In the genomic region with DNA sequence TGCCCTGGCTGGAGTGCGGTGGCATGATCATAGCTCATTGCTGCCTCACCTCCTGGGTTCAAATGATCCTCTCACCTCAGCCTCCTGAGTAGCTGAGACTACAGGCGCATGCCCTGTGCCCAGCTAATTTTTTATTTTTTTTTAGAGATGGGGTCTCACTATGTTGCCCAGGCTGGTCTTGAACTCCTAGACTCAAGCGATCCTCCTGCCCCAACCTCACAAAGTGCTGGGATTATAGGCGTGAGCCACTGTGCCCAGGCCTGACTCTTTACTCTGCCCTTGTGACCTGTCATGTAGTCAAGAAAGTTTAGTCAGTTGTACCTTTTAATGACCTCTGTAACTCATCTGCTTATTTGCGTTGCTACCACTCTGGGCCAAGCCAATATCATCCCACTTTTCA, we compare ENCODE assay signal across 16 cellular contexts. TPM values are rescaled to one million over a fixed set of nuclear protein-coding genes. Genes with fewer than 3 reads are reported as not detected.
A peak's percentile ranks its signal among the peaks of the same experiment; 100 is the strongest.
DNase-seq lines count a peak whose midpoint lies in the region; ATAC-seq and TF ChIP-seq lines count a peak whose summit lies in the region.
"Had no signal": no experiment of that assay in that cellular context is flagged by ENCODE, and none has a peak within 500 bp of the region (broad histone marks: within the 10 kb centered on the region; RNA-seq: fewer than 3 reads in every experiment).

No MANE protein-coding gene starts in this region.

- no peak for DNase-seq in activated naive CD4-positive, alpha-beta T cell treated with anti-CD3 and anti-CD28 coated beads, Interleukin-2, amount 50 U/mL, for 72 hours (ENCODE audit: low spot score in 2 of 2)
- DNase-seq in activated naive CD4-positive, alpha-beta T cell treated with anti-CD3 and anti-CD28 coated beads, Interleukin-2, amount 10 ng/mL, durations not matched to agents 7 days and 5 days, result no peak
- DNase-seq in T-helper 17 cell, result no peak
- no peak for DNase-seq in nephron progenitor cell
- no peak for DNase-seq in ecto neural progenitor cell (ENCODE audit: low spot score)
- no peak for DNase-seq in WERI-Rb-1
- DNase-seq: ACHN; CD4-positive, CD25-positive, alpha-beta regulatory T cell; DMS53; GF-D8 had no signal

- H3K9me3 Mint-ChIP-seq in activated naive CD4-positive, alpha-beta T cell treated with anti-CD3 and anti-CD28 coated beads, Interleukin-2, amount 50 U/mL, for 72 hours, result no peaks in the 10 kb centered on the region
- H3K9me3 Mint-ChIP-seq in activated naive CD4-positive, alpha-beta T cell treated with anti-CD3 and anti-CD28 coated beads, Interleukin-2, amount 10 ng/mL, durations not matched to agents 7 days and 5 days, result no peaks in the 10 kb centered on the region
- no peaks in the 10 kb centered on the region for H3K9me3 Mint-ChIP-seq in nephron progenitor cell
- H3K9me3 Mint-ChIP-seq: CD4-positive, CD25-positive, alpha-beta regulatory T cell; IgD-negative memory B cell had no signal

- no peaks in the 10 kb centered on the region for H3K27me3 Mint-ChIP-seq in activated naive CD4-positive, alpha-beta T cell treated with anti-CD3 and anti-CD28 coated beads, Interleukin-2, amount 10 ng/mL, durations not matched to agents 7 days and 5 days
- no peaks in the 10 kb centered on the region for H3K27me3 Mint-ChIP-seq in T-helper 17 cell
- no peaks in the 10 kb centered on the region for H3K27me3 Mint-ChIP-seq in nephron progenitor cell (ENCODE audit: low read depth, poor library complexity)
- H3K27me3 Mint-ChIP-seq: CD4-positive, CD25-positive, alpha-beta regulatory T cell; IgD-negative memory B cell had no signal

- peak overlapping the region; percentile 10 to 51 for H3K27ac Mint-ChIP-seq in activated naive CD4-positive, alpha-beta T cell treated with anti-CD3 and anti-CD28 coated beads, Interleukin-2, amount 50 U/mL, for 72 hours
- H3K27ac Mint-ChIP-seq in activated naive CD4-positive, alpha-beta T cell treated with anti-CD3 and anti-CD28 coated beads, Interleukin-2, amount 10 ng/mL, durations not matched to agents 7 days and 5 days, result no peak overlapping the region
- H3K27ac Mint-ChIP-seq in T-helper 17 cell (peak overlapping the region; percentile 83), nephron progenitor cell (peak overlapping the region; percentile 3)

- H3K36me3 ChIP-seq in WERI-Rb-1, result peaks cover 68% of the 10 kb centered on the region

- no peaks in the 10 kb centered on the region for H3K27me3 ChIP-seq in WERI-Rb-1 (ENCODE audit: insufficient read depth, low read depth, severe bottlenecking)
- H3K27me3 ChIP-seq: BLaER1 treated with 17β-estradiol and CSF1 and Interleukin-3, amounts not matched to agents 10 nM and 100 nM had no signal

- H3K27ac ChIP-seq in WERI-Rb-1, result no peak overlapping the region
- H3K27ac ChIP-seq: BLaER1 treated with 17β-estradiol and CSF1 and Interleukin-3, amounts not matched to agents 10 nM and 100 nM had no signal

- no peak for ATAC-seq in activated naive CD4-positive, alpha-beta T cell treated with anti-CD3 and anti-CD28 coated beads, Interleukin-2, amount 50 U/mL, for 72 hours
- ATAC-seq in T-helper 17 cell, result no peak
- no peak for ATAC-seq in GM18909 (IDR thresholded peaks at IDR 0.05; ENCODE audit: poor library complexity, unreplicated experiment)
- ATAC-seq: HCT116 had no signal

- peaks cover 2% of the 10 kb centered on the region for H3K4me1 Mint-ChIP-seq in activated naive CD4-positive, alpha-beta T cell treated with anti-CD3 and anti-CD28 coated beads, Interleukin-2, amount 10 ng/mL, durations not matched to agents 7 days and 5 days
- H3K4me1 Mint-ChIP-seq in T-helper 17 cell, result peaks cover 6% of the 10 kb centered on the region
- no peaks in the 10 kb centered on the region for H3K4me1 Mint-ChIP-seq in nephron progenitor cell

- H3K9me3 ChIP-seq in T-helper 17 cell (ENCODE audit: control insufficient read depth, low read length, poor library complexity, severe bottlenecking) (no peaks in the 10 kb centered on the region), WERI-Rb-1 (ENCODE audit: severe bottlenecking) (no peaks in the 10 kb centered on the region)
- H3K9me3 ChIP-seq: BLaER1 treated with 17β-estradiol and CSF1 and Interleukin-3, amounts not matched to agents 10 nM and 100 nM had no signal

- H3K36me3 Mint-ChIP-seq in activated naive CD4-positive, alpha-beta T cell treated with anti-CD3 and anti-CD28 coated beads, Interleukin-2, amount 50 U/mL, for 72 hours, result peaks cover 18 to 29% of the 10 kb centered on the region in 2 donors
- peaks cover 53% of the 10 kb centered on the region for H3K36me3 Mint-ChIP-seq in activated naive CD4-positive, alpha-beta T cell treated with anti-CD3 and anti-CD28 coated beads, Interleukin-2, amount 10 ng/mL, durations not matched to agents 7 days and 5 days
- H3K36me3 Mint-ChIP-seq in T-helper 17 cell (ENCODE audit: low read depth), result peaks cover 19% of the 10 kb centered on the region
- H3K36me3 Mint-ChIP-seq in nephron progenitor cell (ENCODE audit: low read depth), result peaks cover 55% of the 10 kb centered on the region

- H3K4me3 ChIP-seq in WERI-Rb-1 (ENCODE audit: low read depth, low read length), result no peak overlapping the region
- H3K4me3 ChIP-seq: BLaER1 treated with 17β-estradiol and CSF1 and Interleukin-3, amounts not matched to agents 10 nM and 100 nM had no signal

- CTCF ChIA-PET in activated naive CD4-positive, alpha-beta T cell treated with anti-CD3 and anti-CD28 coated beads, Interleukin-2, amount 10 ng/mL, durations not matched to agents 7 days and 5 days (lab: Charles Lee), result no interaction called here

- TF ChIP-seq CTCF in nephron progenitor cell (IDR thresholded peaks at IDR 0.05) (no peak), WERI-Rb-1 (IDR thresholded peaks at IDR 0.05; ENCODE audit: low read depth, low read length) (no peak)

- H3K4me3 Mint-ChIP-seq in activated naive CD4-positive, alpha-beta T cell treated with anti-CD3 and anti-CD28 coated beads, Interleukin-2, amount 10 ng/mL, durations not matched to agents 7 days and 5 days, result no peak overlapping the region
- no peak overlapping the region for H3K4me3 Mint-ChIP-seq in T-helper 17 cell
- no peak overlapping the region for H3K4me3 Mint-ChIP-seq in nephron progenitor cell
- H3K4me3 Mint-ChIP-seq: CD4-positive, CD25-positive, alpha-beta regulatory T cell; IgD-negative memory B cell had no signal

RNA-seq across cellular contexts. Expression of a gene that starts 55.7 kb away (rescaled TPM):
- total RNA-seq in activated naive CD4-positive, alpha-beta T cell treated with anti-CD3 and anti-CD28 coated beads, Interleukin-2, amount 50 U/mL, for 72 hours, result under 1 TPM; 0.23 to 0.93 TPM
- not detected for total RNA-seq in T-helper 17 cell
- total RNA-seq: A172; CD4-positive, CD25-positive, alpha-beta regulatory T cell; H4 had no signal

RNA-seq across cellular contexts. Expression of a gene that starts 57.2 kb away (rescaled TPM):
- total RNA-seq in activated naive CD4-positive, alpha-beta T cell treated with anti-CD3 and anti-CD28 coated beads, Interleukin-2, amount 50 U/mL, for 72 hours, result 10 to 100 TPM; 53.0 to 73.9 TPM
- total RNA-seq in T-helper 17 cell, result 10 to 100 TPM; 90.2 to 90.9 TPM
